ENCODE assay signal across 4 cellular contexts in genomic region chr11:120651396-120651795, GRCh38.
"Had no signal": no experiment of that assay in that cellular context is flagged by ENCODE, and none has a peak within 500 bp of the region (broad histone marks: within the 10 kb centered on the region; RNA-seq: fewer than 3 reads in every experiment).

No MANE protein-coding gene starts in this region.

- H3K4me3 ChIP-seq: GM23338 had no signal

- ATAC-seq: GM23338 had no signal

- DNase-seq: H9, HCEC 1CT, IMR-90 had no signal
